Comparison of ENCODE assay signal across 19 cellular contexts in genomic region chr6:42375007-42375635, GRCh38.
A peak's percentile ranks its signal among the peaks of the same experiment; 100 is the strongest.
DNase-seq lines count a peak whose midpoint lies in the region; ATAC-seq and TF ChIP-seq lines count a peak whose summit lies in the region.
"Had no signal": no experiment of that assay in that cellular context is flagged by ENCODE, and none has a peak within 500 bp of the region (broad histone marks: within the 10 kb centered on the region; RNA-seq: fewer than 3 reads in every experiment).

No MANE protein-coding gene starts in this region.

- H3K4me1 Mint-ChIP-seq in activated CD4-positive, alpha-beta T cell treated with anti-CD3 and anti-CD28 coated beads for 36 hours: peaks cover 62% of the 10 kb centered on the region
- H3K4me1 Mint-ChIP-seq in CD4-positive, alpha-beta memory T cell: peaks cover 34 to 72% (median 50%) of the 10 kb centered on the region in 4 donors
- peaks cover 41% of the 10 kb centered on the region for H3K4me1 Mint-ChIP-seq in T-helper 17 cell
- peaks cover 52 to 63% of the 10 kb centered on the region in 2 donors for H3K4me1 Mint-ChIP-seq in natural killer cell treated with Interleukin-12 subunit alpha and Interleukin-12 subunit beta and Interleukin-15 and Interleukin-18, amount 100 ng/mL, for 72 hours (ENCODE audit: low read depth in 2 of 2)

- no peaks in the 10 kb centered on the region for H3K36me3 ChIP-seq in CD4-positive, alpha-beta memory T cell (ENCODE audit: insufficient read depth, low read length)
- H3K36me3 ChIP-seq in body of pancreas (replicated peaks in 1 of 2; ENCODE audit: insufficient read depth in 1 of 2, low read depth in 2 of 2): no peaks in the 10 kb centered on the region

- POLR2A ChIA-PET in activated CD4-positive, alpha-beta T cell treated with anti-CD3 and anti-CD28 coated beads for 36 hours (lab: Charles Lee): interaction anchor here (1.4 kb wide), 1 partner anchor 15 kb away, joined by 4 read pairs; no protein-coding TSS in a partner anchor
- POLR2A ChIA-PET in CD4-positive, alpha-beta memory T cell (lab: Charles Lee; ENCODE audit: partially characterized antibody): interaction anchor here (0.6 to 4.7 kb wide), 9 partner anchors 8 to 75 kb away, joined by 3 to 61 read pairs (median 3); no protein-coding TSS in a partner anchor

- TF ChIP-seq CTCF in body of pancreas (IDR thresholded peaks at IDR 0.05): no peak

- CTCF ChIA-PET in activated CD4-positive, alpha-beta T cell treated with anti-CD3 and anti-CD28 coated beads for 36 hours (lab: Charles Lee): interaction anchor here (0.9 to 1.5 kb wide), 3 partner anchors 8 to 45 kb away, joined by 3 to 4 read pairs (median 3); no protein-coding TSS in a partner anchor
- CTCF ChIA-PET in CD4-positive, alpha-beta memory T cell (lab: Charles Lee; ENCODE audit: partially characterized antibody): interaction anchor here (1.7 to 3.4 kb wide), 2 partner anchors 15 to 157 kb away, joined by 7 to 17 read pairs; no protein-coding TSS in a partner anchor

- WGBS in body of pancreas, 2 donors: 88 to 91% methylated on average over 10 of the region's 10 CpGs

- peaks cover 5% of the 10 kb centered on the region for H3K36me3 Mint-ChIP-seq in activated CD4-positive, alpha-beta T cell treated with anti-CD3 and anti-CD28 coated beads for 36 hours (ENCODE audit: low read depth)
- H3K36me3 Mint-ChIP-seq in CD4-positive, alpha-beta memory T cell: peaks cover 3 to 5% of the 10 kb centered on the region in 2 donors
- H3K36me3 Mint-ChIP-seq in T-helper 17 cell (ENCODE audit: low read depth): no peaks in the 10 kb centered on the region
- H3K36me3 Mint-ChIP-seq in natural killer cell treated with Interleukin-12 subunit alpha and Interleukin-12 subunit beta and Interleukin-15 and Interleukin-18, amount 100 ng/mL, for 72 hours: peaks cover 5% of the 10 kb centered on the region

- H3K27ac ChIP-seq in CD4-positive, alpha-beta memory T cell (ENCODE audit: low read depth, low read length): no peak overlapping the region
- H3K27ac ChIP-seq in body of pancreas: no peak overlapping the region

- no peaks in the 10 kb centered on the region for H3K9me3 ChIP-seq in CD4-positive, alpha-beta memory T cell (ENCODE audit: control insufficient read depth in 1 of 2, low read length in 2 of 2)
- H3K9me3 ChIP-seq in T-helper 17 cell (ENCODE audit: control insufficient read depth, low read length, poor library complexity, severe bottlenecking) (no peaks in the 10 kb centered on the region), body of pancreas (no peaks in the 10 kb centered on the region)

- H3K4me3 ChIP-seq in CD4-positive, alpha-beta memory T cell (ENCODE audit: low read length in 2 of 2): no peak overlapping the region
- no peak overlapping the region for H3K4me3 ChIP-seq in body of pancreas

- DNase-seq in activated CD4-positive, alpha-beta T cell treated with anti-CD3 and anti-CD28 coated beads for 36 hours: no peak
- no peak for DNase-seq in activated CD4-positive, alpha-beta T cell treated with anti-CD3 and anti-CD28 coated beads, Interleukin-2, amount 50 U/mL, for 48 hours
- DNase-seq in CD4-positive, alpha-beta memory T cell: no peak
- DNase-seq in T-helper 17 cell (no peak), body of pancreas (no peak)
- DNase-seq in natural killer cell treated with Interleukin-12 subunit alpha and Interleukin-12 subunit beta and Interleukin-15 and Interleukin-18, amount 100 ng/mL, for 72 hours (ENCODE audit: low spot score): no peak
- DNase-seq: activated B cell treated with CpG ODN at 0.5 μM for 24 hours; activated T-cell treated with anti-CD3 and anti-CD28 coated beads, Interleukin-2, amount 50 U/mL, for 1 hour; effector memory CD4-positive, alpha-beta T cell; EL; GOT3; left ventricle myocardium superior; occipital lobe; right cardiac atrium; stimulated activated naive CD4-positive, alpha-beta T cell treated with Interleukin-2 at 50 U/mL for 16 hours; trophoblast cell had no signal

- no peaks in the 10 kb centered on the region for H3K9me3 Mint-ChIP-seq in activated CD4-positive, alpha-beta T cell treated with anti-CD3 and anti-CD28 coated beads for 36 hours (ENCODE audit: low read depth)
- peaks cover 0 to 3% (median 0%) of the 10 kb centered on the region in 8 donors for H3K9me3 Mint-ChIP-seq in CD4-positive, alpha-beta memory T cell
- H3K9me3 Mint-ChIP-seq in natural killer cell treated with Interleukin-12 subunit alpha and Interleukin-12 subunit beta and Interleukin-15 and Interleukin-18, amount 100 ng/mL, for 72 hours: no peaks in the 10 kb centered on the region
- H3K9me3 Mint-ChIP-seq: activated B cell treated with CpG ODN at 0.5 μM for 24 hours had no signal

- peaks cover 66% of the 10 kb centered on the region for H3K4me1 ChIP-seq in CD4-positive, alpha-beta memory T cell (ENCODE audit: insufficient read depth, low read length)
- H3K4me1 ChIP-seq in body of pancreas: no peaks in the 10 kb centered on the region

- no peak for ATAC-seq in activated CD4-positive, alpha-beta T cell treated with anti-CD3 and anti-CD28 coated beads for 36 hours
- ATAC-seq in T-helper 17 cell (no peak), HG02852 (IDR thresholded peaks at IDR 0.05; ENCODE audit: unreplicated experiment) (no peak), body of pancreas (no peak), GM21515 (IDR thresholded peaks at IDR 0.05; ENCODE audit: unreplicated experiment) (no peak)
- no peak for ATAC-seq in natural killer cell treated with Interleukin-12 subunit alpha and Interleukin-12 subunit beta and Interleukin-15 and Interleukin-18, amount 100 ng/mL, for 72 hours
- ATAC-seq: left ventricle myocardium superior, right cardiac atrium, Right ventricle myocardium inferior had no signal

- no peaks in the 10 kb centered on the region for H3K27me3 ChIP-seq in CD4-positive, alpha-beta memory T cell (ENCODE audit: insufficient read depth, low read length)
- H3K27me3 ChIP-seq in body of pancreas: no peaks in the 10 kb centered on the region

- no peak for TF ChIP-seq POLR2A in body of pancreas (IDR thresholded peaks at IDR 0.05)

- intact Hi-C loops in activated CD4-positive, alpha-beta T cell treated with anti-CD3 and anti-CD28 coated beads for 36 hours (cut with DNase I, micrococcal nuclease): no loop called here
- intact Hi-C loops in CD4-positive, alpha-beta memory T cell (cut with micrococcal nuclease): no loop called here
- intact Hi-C loops in body of pancreas (cut with DNase I): no loop called here

- no peak overlapping the region for H3K4me3 Mint-ChIP-seq in activated CD4-positive, alpha-beta T cell treated with anti-CD3 and anti-CD28 coated beads for 36 hours
- H3K4me3 Mint-ChIP-seq in CD4-positive, alpha-beta memory T cell: peak overlapping the region in 2 of 8 donors; percentile 7 to 22
- no peak overlapping the region for H3K4me3 Mint-ChIP-seq in T-helper 17 cell
- peak overlapping the region; percentile 23 for H3K4me3 Mint-ChIP-seq in natural killer cell treated with Interleukin-12 subunit alpha and Interleukin-12 subunit beta and Interleukin-15 and Interleukin-18, amount 100 ng/mL, for 72 hours
- H3K4me3 Mint-ChIP-seq: activated B cell treated with CpG ODN at 0.5 μM for 24 hours had no signal

- peak overlapping the region; percentile 6 for H3K27ac Mint-ChIP-seq in activated CD4-positive, alpha-beta T cell treated with anti-CD3 and anti-CD28 coated beads for 36 hours
- peak overlapping the region in 6 of 7 donors; percentile 23 to 85 (median 64) for H3K27ac Mint-ChIP-seq in CD4-positive, alpha-beta memory T cell
- peak overlapping the region; percentile 62 for H3K27ac Mint-ChIP-seq in T-helper 17 cell
- H3K27ac Mint-ChIP-seq in natural killer cell treated with Interleukin-12 subunit alpha and Interleukin-12 subunit beta and Interleukin-15 and Interleukin-18, amount 100 ng/mL, for 72 hours: peak overlapping the region; percentile 68 to 74
- H3K27ac Mint-ChIP-seq: activated B cell treated with CpG ODN at 0.5 μM for 24 hours had no signal

- H3K27me3 Mint-ChIP-seq in activated CD4-positive, alpha-beta T cell treated with anti-CD3 and anti-CD28 coated beads for 36 hours: no peaks in the 10 kb centered on the region
- no peaks in the 10 kb centered on the region for H3K27me3 Mint-ChIP-seq in CD4-positive, alpha-beta memory T cell
- no peaks in the 10 kb centered on the region for H3K27me3 Mint-ChIP-seq in T-helper 17 cell
- no peaks in the 10 kb centered on the region for H3K27me3 Mint-ChIP-seq in natural killer cell treated with Interleukin-12 subunit alpha and Interleukin-12 subunit beta and Interleukin-15 and Interleukin-18, amount 100 ng/mL, for 72 hours
- H3K27me3 Mint-ChIP-seq: activated B cell treated with CpG ODN at 0.5 μM for 24 hours had no signal

Comparison
In these comparisons a context has a peak if more than half of its experiments do, and no peak if none do; other contexts are left out.
1. H3K27ac Mint-ChIP-seq: peak in every context shown above with its lines; median percentile 71 in natural killer cell treated with Interleukin-12 subunit alpha and Interleukin-12 subunit beta and Interleukin-15 and Interleukin-18, amount 100 ng/mL, for 72 hours; 64 in CD4-positive, alpha-beta memory T cell; 62 in T-helper 17 cell; 6 in activated CD4-positive, alpha-beta T cell treated with anti-CD3 and anti-CD28 coated beads for 36 hours.